21 cellular contexts compared by ENCODE assay signal in the genomic region with DNA sequence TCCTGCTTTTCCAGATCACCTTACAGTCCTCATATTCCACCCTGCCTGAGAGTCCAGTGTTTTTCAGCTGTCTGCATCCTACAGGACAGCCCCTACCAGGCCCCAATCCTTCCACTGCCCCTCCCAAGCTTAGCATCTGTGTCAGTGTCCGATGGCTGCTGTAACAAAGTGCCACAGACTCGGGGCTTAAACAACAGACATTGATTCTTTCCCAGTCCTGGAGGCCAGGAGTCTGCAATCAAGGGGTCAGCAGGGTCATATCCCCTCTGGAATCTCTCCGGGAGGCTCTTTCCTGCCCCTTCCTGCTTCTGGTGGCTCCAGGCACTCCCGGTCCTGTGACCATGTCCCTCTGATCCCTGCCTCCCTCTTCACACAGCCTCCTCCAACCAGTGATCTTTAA.
"Had no signal": no experiment of that assay in that cellular context is flagged by ENCODE, and none has a peak within 500 bp of the region (broad histone marks: within the 10 kb centered on the region; RNA-seq: fewer than 3 reads in every experiment).

No MANE protein-coding gene starts in this region.

- H3K9me3 ChIP-seq: esophagus muscularis mucosa, gastrocnemius medialis, heart right ventricle, left lung, lower lobe of right lung, pancreas, suprapubic skin, thyroid gland, vagina had no signal

- H3K27me3 ChIP-seq: esophagus muscularis mucosa, gastrocnemius medialis, heart right ventricle, left lung, pancreas, suprapubic skin, thyroid gland, vagina had no signal

- ATAC-seq: gastrocnemius medialis; heart right ventricle; left lung; lower lobe of right lung; naive thymus-derived CD4-positive, alpha-beta T cell; pancreas; right cardiac atrium; stimulated activated naive CD8-positive, alpha-beta T cell treated with anti-CD3 and anti-CD28 coated beads, Interleukin-15, Interleukin-2, amounts not matched to agents 100 U/mL and 50 U/mL, for 24 hours had no signal

- H3K4me3 ChIP-seq: esophagus muscularis mucosa, gastrocnemius medialis, heart right ventricle, left lung, lower lobe of right lung, pancreas, smooth muscle cell, suprapubic skin, thyroid gland, vagina had no signal

- H3K4me3 Mint-ChIP-seq: memory B cell; naive thymus-derived CD4-positive, alpha-beta T cell; type B pancreatic cell had no signal

- H3K36me3 ChIP-seq: esophagus muscularis mucosa, gastrocnemius medialis, heart right ventricle, left lung, lower lobe of right lung, pancreas, suprapubic skin, thyroid gland, vagina had no signal

- H3K4me1 Mint-ChIP-seq: memory B cell had no signal

- H3K9me3 Mint-ChIP-seq: type B pancreatic cell had no signal

- H3K4me2 ChIP-seq: smooth muscle cell had no signal

- H3K4me1 ChIP-seq: esophagus muscularis mucosa, gastrocnemius medialis, heart right ventricle, left lung, lower lobe of right lung, pancreas, suprapubic skin, thyroid gland, vagina had no signal

- H3K27me3 Mint-ChIP-seq: memory B cell, progenitor cell of endocrine pancreas had no signal

- DNase-seq: effector memory CD4-positive, alpha-beta T cell; gastrocnemius medialis; heart right ventricle; hypothalamus; left lung; lower lobe of right lung; naive thymus-derived CD4-positive, alpha-beta T cell; occipital lobe; pancreas; right cardiac atrium; stimulated activated CD4-positive, alpha-beta T cell treated with anti-CD3 and anti-CD28 coated beads, Interleukin-2, amount 100 ng/mL, for 48 hours; stimulated activated naive CD8-positive, alpha-beta T cell treated with anti-CD3 and anti-CD28 coated beads, Interleukin-15, Interleukin-2, amounts not matched to agents 100 U/mL and 50 U/mL, for 24 hours; thyroid gland had no signal

- H3K27ac ChIP-seq: epithelial cell of prostate, esophagus muscularis mucosa, gastrocnemius medialis, heart right ventricle, left lung, lower lobe of right lung, pancreas, suprapubic skin, thyroid gland, vagina had no signal

- H3K36me3 Mint-ChIP-seq: memory B cell; naive thymus-derived CD4-positive, alpha-beta T cell; type B pancreatic cell had no signal

- H3K27ac Mint-ChIP-seq: memory B cell; naive thymus-derived CD4-positive, alpha-beta T cell; progenitor cell of endocrine pancreas; type B pancreatic cell had no signal
